ENCODE assay signal across 8 cellular contexts in the genomic region with DNA sequence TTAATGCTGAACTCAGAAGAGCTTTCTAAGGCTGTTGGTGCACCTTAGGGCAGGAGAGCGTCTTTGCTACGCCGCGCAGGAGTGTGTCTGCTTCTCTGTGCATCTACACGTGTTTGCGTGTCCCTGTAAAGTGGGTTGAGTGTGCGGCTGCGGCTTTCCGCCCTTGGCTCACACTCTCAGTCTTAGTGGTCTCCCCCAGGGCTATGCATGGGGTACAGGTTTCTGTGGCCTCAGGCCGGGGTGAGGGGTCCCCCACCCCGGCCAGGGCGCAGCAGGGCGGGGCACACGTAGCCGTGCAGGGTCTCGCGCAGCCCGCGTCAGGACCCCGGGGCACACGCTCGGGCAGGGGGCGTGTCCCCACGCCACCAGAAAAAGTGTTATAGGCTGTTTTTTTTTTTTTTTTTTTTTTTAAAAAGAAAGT. TPM values are rescaled to one million over a fixed set of nuclear protein-coding genes. Genes with fewer than 3 reads are reported as not detected.
DNase-seq lines count a peak whose midpoint lies in the region; ATAC-seq and TF ChIP-seq lines count a peak whose summit lies in the region.

No MANE protein-coding gene starts in this region.

- peak overlapping the region; percentile 67 for H3K4me3 ChIP-seq in AG09309 (ENCODE audit: control insufficient read depth, low read depth, low read length)

- H3K9me3 Mint-ChIP-seq in immature natural killer cell = no peaks in the 10 kb centered on the region

- H3K4me3 Mint-ChIP-seq in immature natural killer cell = peak overlapping the region; percentile 87 to 97 (median 89)

- ATAC-seq in GM19324 (IDR thresholded peaks at IDR 0.05; ENCODE audit: low FRiP score, unreplicated experiment) = peak; percentile 44
- peak; percentile 65 for ATAC-seq in HG03432 (IDR thresholded peaks at IDR 0.05; ENCODE audit: unreplicated experiment)

- peaks cover 36 to 40% of the 10 kb centered on the region in 2 donors for H3K4me1 Mint-ChIP-seq in immature natural killer cell

- peaks cover 18 to 24% (median 22%) of the 10 kb centered on the region in 3 donors for H3K27me3 Mint-ChIP-seq in immature natural killer cell (ENCODE audit: low read depth in 3 of 3)

- DNase-seq in AG09309 (ENCODE audit: low read depth) (no peak), T-helper 1 cell (peak in 3 of 5 donors; percentile 53 to 87 (median 54)), anterior cingulate cortex (lab: John Stamatoyannopoulos, UW) (peak in 30 of 58 donors; percentile 14 to 62 (median 40)), immature natural killer cell (peak; percentile 81 to 82 (median 82)), OCI-M2 (lab: John Stamatoyannopoulos, UW; ENCODE audit: unreplicated experiment) (no peak)
- peak; percentile 68 to 79 for DNase-seq in stimulated activated CD4-positive, alpha-beta T cell treated with anti-CD3 and anti-CD28 coated beads, Interleukin-15, amount 100 ng/mL, for 48 hours (ENCODE audit: low read depth in 2 of 2)

- TF ChIP-seq CTCF in AG09309 (IDR thresholded peaks at IDR 0.05; ENCODE audit: control insufficient read depth, insufficient read depth, low read depth, low read length, missing control alignments) = no peak

- H3K36me3 Mint-ChIP-seq in immature natural killer cell = no peaks in the 10 kb centered on the region

- peak overlapping the region; percentile 81 to 99 (median 94) for H3K27ac Mint-ChIP-seq in immature natural killer cell

RNA-seq across cellular contexts. Expression of gene TENT4B, which starts 0.7 kb away (rescaled TPM):
- 1 to 10 TPM; 3.4 to 5.9 (median 5.7) TPM for polyA plus RNA-seq in immature natural killer cell

Comparison
In these comparisons a context has a peak if more than half of its experiments do, and no peak if none do; other contexts are left out.
1. DNase-seq: peak in T-helper 1 cell (3 of 5), anterior cingulate cortex (30 of 58), immature natural killer cell (3 of 3) and stimulated activated CD4-positive, alpha-beta T cell treated with anti-CD3 and anti-CD28 coated beads, Interleukin-15, amount 100 ng/mL, for 48 hours (2 of 2); none in AG09309 (single experiment) and OCI-M2 (single experiment).